ENCODE assay signal across 2 cellular contexts in genomic region chr4:54274264-54274663, GRCh38.
TF ChIP-seq lines count a peak whose summit lies in the region.

No MANE protein-coding gene starts in this region.

TF ChIP-seq in GM23338, 12 proteins besides CTCF, POLR2A, EP300 and RAD21:
- TF ChIP-seq EZH2phosphoT487 (IDR thresholded peaks at IDR 0.05; ENCODE audit: unreplicated experiment) (no peak), STAT1 (IDR thresholded peaks at IDR 0.05; ENCODE audit: unreplicated experiment) (no peak), CREB1 (CRISPR knock-in tag; IDR thresholded peaks at IDR 0.05; ENCODE audit: low read depth) (no peak), EZH2 (IDR thresholded peaks at IDR 0.05; ENCODE audit: low read depth, unreplicated experiment) (no peak), ETS1 (IDR thresholded peaks at IDR 0.05) (no peak), REST (IDR thresholded peaks at IDR 0.05; ENCODE audit: unreplicated experiment) (no peak)
TF ChIP-seq in GM23338: peak in this region for 0.

TF ChIP-seq in H1, 55 proteins besides CTCF, POLR2A, EP300 and RAD21:
- TF ChIP-seq FOSL1 (IDR thresholded peaks at IDR 0.05; ENCODE audit: insufficient read depth, low read depth, low read length) (no peak), HDAC6 (IDR thresholded peaks at IDR 0.05; ENCODE audit: low read depth, low read length) (no peak), JUN (IDR thresholded peaks at IDR 0.05; ENCODE audit: low read depth, low read length) (no peak), TEAD4 (IDR thresholded peaks at IDR 0.05; ENCODE audit: low read depth, low read length) (no peak), GABPA (IDR thresholded peaks at IDR 0.05; ENCODE audit: borderline replicate concordance, insufficient read depth, low read length) (no peak), CBX5 (IDR thresholded peaks at IDR 0.05; ENCODE audit: low read depth, low read length) (no peak), BCL11A (IDR thresholded peaks at IDR 0.05; ENCODE audit: low read depth in 2 of 2, low read length in 2 of 2) (no peak), JUND (IDR thresholded peaks at IDR 0.05; ENCODE audit: low read length) (no peak), TAF7 (optimal IDR thresholded peaks at IDR 0.05; ENCODE audit: borderline replicate concordance, low read depth, low read length) (no peak), KDM5A (IDR thresholded peaks at IDR 0.05; ENCODE audit: low read length) (no peak), RBBP5 (IDR thresholded peaks at IDR 0.05; ENCODE audit: borderline replicate concordance, low read depth, low read length) (no peak), CHD2 (IDR thresholded peaks at IDR 0.05; ENCODE audit: low read length) (no peak), POLR2AphosphoS5 (IDR thresholded peaks at IDR 0.05; ENCODE audit: low read depth, low read length) (no peak), RFX5 (IDR thresholded peaks at IDR 0.05; ENCODE audit: borderline replicate concordance, low read depth, low read length) (no peak), TAF1 (IDR thresholded peaks at IDR 0.05; ENCODE audit: low read depth, low read length) (no peak), NRF1 (IDR thresholded peaks at IDR 0.05; ENCODE audit: low read depth, low read length) (no peak), BACH1 (IDR thresholded peaks at IDR 0.05; ENCODE audit: low read length) (no peak), EZH2 (IDR thresholded peaks at IDR 0.05; ENCODE audit: low read depth, low read length, severe bottlenecking) (no peak), SAP30 (IDR thresholded peaks at IDR 0.05; ENCODE audit: insufficient read depth, insufficient replicate concordance, low read length) (no peak)
